In the genomic region with DNA sequence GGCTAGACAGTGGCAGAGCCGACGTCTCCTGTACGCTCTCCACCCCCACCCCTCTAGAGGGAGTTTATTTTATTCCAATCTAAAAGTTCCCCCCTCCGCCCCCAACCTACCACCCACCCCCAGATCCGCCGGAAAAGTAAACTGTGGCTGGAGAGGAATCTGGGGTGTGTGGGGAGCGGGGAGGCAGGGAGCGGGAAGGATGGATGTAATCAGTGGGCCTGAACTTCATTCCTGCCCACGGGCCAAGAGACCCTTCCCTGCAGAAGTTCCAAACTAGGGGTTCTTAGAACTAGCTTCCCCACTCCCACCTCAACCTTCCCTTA, we compare ENCODE assay signal across 9 cellular contexts. TPM values are rescaled to one million over a fixed set of nuclear protein-coding genes. Genes with fewer than 3 reads are reported as not detected.
A peak's percentile ranks its signal among the peaks of the same experiment; 100 is the strongest.
DNase-seq lines count a peak whose midpoint lies in the region; ATAC-seq, FAIRE-seq and TF ChIP-seq lines count a peak whose summit lies in the region.
"Had no signal": no experiment of that assay in that cellular context is flagged by ENCODE, and none has a peak within 500 bp of the region (broad histone marks: within the 10 kb centered on the region; RNA-seq: fewer than 3 reads in every experiment).

No MANE protein-coding gene starts in this region.

- H3K27me3 ChIP-seq in GM12878 (replicated peaks in 1 of 2; ENCODE audit: control insufficient read depth in 2 of 2, insufficient read depth in 2 of 2, low read length in 1 of 2) (no peaks in the 10 kb centered on the region), lower lobe of right lung (ENCODE audit: low read depth) (no peaks in the 10 kb centered on the region), tibial artery (no peaks in the 10 kb centered on the region)

- H3K79me2 ChIP-seq in GM12878 (ENCODE audit: control insufficient read depth, insufficient read depth, low read length): peaks cover 43% of the 10 kb centered on the region

- no peak for TF ChIP-seq POLR2A in GM12878 (IDR thresholded peaks at IDR 0.05; ENCODE audit: low read depth, low read length)

- H3K9me3 Mint-ChIP-seq in activated CD8-positive, alpha-beta memory T cell treated with anti-CD3 and anti-CD28 coated beads, Interleukin-2, amount 10 ng/mL, durations not matched to agents 7 days and 5 days (ENCODE audit: low read depth): no peaks in the 10 kb centered on the region

- peak overlapping the region; percentile 55 for H3K4me3 Mint-ChIP-seq in activated CD8-positive, alpha-beta memory T cell treated with anti-CD3 and anti-CD28 coated beads, Interleukin-2, amount 10 ng/mL, durations not matched to agents 7 days and 5 days

- TF ChIP-seq RAD21 in GM12878 (IDR thresholded peaks at IDR 0.05; ENCODE audit: insufficient read depth, low read depth, low read length): no peak

- no peak for ATAC-seq in activated CD8-positive, alpha-beta memory T cell treated with anti-CD3 and anti-CD28 coated beads, Interleukin-2, amount 10 ng/mL, durations not matched to agents 7 days and 5 days
- ATAC-seq in GM12878 (no peak), lower lobe of right lung (no peak), HG02759 (IDR thresholded peaks at IDR 0.05; ENCODE audit: unreplicated experiment) (no peak), GM18498 (IDR thresholded peaks at IDR 0.05; ENCODE audit: unreplicated experiment) (no peak), HG03520 (IDR thresholded peaks at IDR 0.05; ENCODE audit: unreplicated experiment) (no peak)

- RAD21 ChIA-PET in GM12878 (lab: Charles Lee; ENCODE audit: unreplicated experiment): interaction anchor here (1.0 kb wide), 1 partner anchor 24 kb away, joined by 3 read pairs; no protein-coding TSS in a partner anchor

- peaks cover 47% of the 10 kb centered on the region for H3K4me1 Mint-ChIP-seq in activated CD8-positive, alpha-beta memory T cell treated with anti-CD3 and anti-CD28 coated beads, Interleukin-2, amount 10 ng/mL, durations not matched to agents 7 days and 5 days

- peaks cover 17% of the 10 kb centered on the region for H3K27me3 Mint-ChIP-seq in activated CD8-positive, alpha-beta memory T cell treated with anti-CD3 and anti-CD28 coated beads, Interleukin-2, amount 10 ng/mL, durations not matched to agents 7 days and 5 days

- intact Hi-C loops in GM12878 (cut with micrococcal nuclease; ENCODE audit: unreplicated experiment): no loop called here
- intact Hi-C loops in lower lobe of right lung (cut with DNase I): no loop called here
- intact Hi-C loops in tibial artery (cut with DNase I; ENCODE audit: low total_unique reads): loop anchor here (2.0 kb wide), 1 partner anchor 23 kb away; no protein-coding TSS in a partner anchor

- H3K4me3 ChIP-seq in GM12878 (peak overlapping the region; percentile 46; the same call in 1 of the 2 replicates), lower lobe of right lung (peak overlapping the region; percentile 86), tibial artery (peak overlapping the region; percentile 86 to 94)

- H2AFZ ChIP-seq in GM12878 (ENCODE audit: control insufficient read depth, low read depth, low read length): peak overlapping the region; percentile 70

- TF ChIP-seq CTCF in GM12878 (IDR thresholded peaks at IDR 0.05 in 2 of 3, conservative IDR thresholded peaks at IDR 0.05 in 1 of 3; ENCODE audit: control insufficient read depth in 2 of 3, extremely low read depth in 1 of 3, insufficient read depth in 1 of 3, low read depth in 3 of 3, low read length in 3 of 3) (no peak), lower lobe of right lung (IDR thresholded peaks at IDR 0.05) (no peak), tibial artery (IDR thresholded peaks at IDR 0.05) (no peak)

- no peak for DNase-seq in activated CD8-positive, alpha-beta memory T cell treated with anti-CD3 and anti-CD28 coated beads, Interleukin-2, amount 10 ng/mL, durations not matched to agents 7 days and 5 days
- no peak for DNase-seq in activated CD8-positive, alpha-beta memory T cell treated with anti-CD3 and anti-CD28 coated beads for 24 hours
- DNase-seq in GM12878 (ENCODE audit: low read depth, low spot score) (no peak), lower lobe of right lung (no peak), tibial artery (no peak)
- DNase-seq: DMS153 had no signal

- TF ChIP-seq EP300 in GM12878 (IDR thresholded peaks at IDR 0.05; ENCODE audit: borderline replicate concordance in 1 of 2, control insufficient read depth in 1 of 2, low read depth in 2 of 2, low read length in 2 of 2): no peak

- SMC1A ChIA-PET in GM12878 (lab: Charles Lee; ENCODE audit: uncharacterized antibody, unreplicated experiment): interaction anchor here (0.9 kb wide), 1 partner anchor 24 kb away, joined by 3 read pairs; no protein-coding TSS in a partner anchor

- H3K27ac ChIP-seq in GM12878 (ENCODE audit: control insufficient read depth, insufficient read depth) (no peak overlapping the region), lower lobe of right lung (peak overlapping the region; percentile 99), tibial artery (peak overlapping the region; percentile 98 to 100)

- CTCF ChIA-PET in activated CD8-positive, alpha-beta memory T cell treated with anti-CD3 and anti-CD28 coated beads, Interleukin-2, amount 10 ng/mL, durations not matched to agents 7 days and 5 days (lab: Charles Lee): interaction anchor here (0.6 kb wide), 1 partner anchor 16 kb away, joined by 3 read pairs; no protein-coding TSS in a partner anchor
- CTCF ChIA-PET in GM12878 (lab: Yijun Ruan, JAX): interaction anchor here (1.0 kb wide), 1 partner anchor 24 kb away, joined by 3 read pairs; no protein-coding TSS in a partner anchor

- H3K9ac ChIP-seq in GM12878 (ENCODE audit: control insufficient read depth, insufficient read depth, low read length): no peak overlapping the region

- POLR2A ChIA-PET in GM12878 (lab: Charles Lee): no interaction called here

- no peaks in the 10 kb centered on the region for H4K20me1 ChIP-seq in GM12878 (ENCODE audit: control insufficient read depth, insufficient read depth)

- WGBS in GM12878 (ENCODE audit: insufficient coverage, insufficient replicate concordance, low lambda C conversion rate, missing lambda C conversion rate): 22% methylated on average over 7 of the region's 9 CpGs

- H3K4me1 ChIP-seq in GM12878 (ENCODE audit: control insufficient read depth, insufficient read depth, low read length) (peaks cover 17% of the 10 kb centered on the region), lower lobe of right lung (peaks cover 44% of the 10 kb centered on the region), tibial artery (peaks cover 0 to 43% (median 33%) of the 10 kb centered on the region in 4 donors)

- no peak overlapping the region for H3K4me2 ChIP-seq in GM12878 (ENCODE audit: control insufficient read depth, insufficient read depth)

- no peak for FAIRE-seq in GM12878 (lab: Jason Lieb, UNC)

- H3K36me3 Mint-ChIP-seq in activated CD8-positive, alpha-beta memory T cell treated with anti-CD3 and anti-CD28 coated beads, Interleukin-2, amount 10 ng/mL, durations not matched to agents 7 days and 5 days: peaks cover 9% of the 10 kb centered on the region

- H3K9me3 ChIP-seq in GM12878 (replicated peaks; ENCODE audit: control insufficient read depth, insufficient read depth, low read length) (no peaks in the 10 kb centered on the region), lower lobe of right lung (no peaks in the 10 kb centered on the region), tibial artery (no peaks in the 10 kb centered on the region)

- no TSS peak for BruUV-seq in GM12878 (replicated peaks; lab: Mats Ljungman, UMichigan)

- H3K36me3 ChIP-seq in GM12878 (ENCODE audit: control insufficient read depth in 2 of 2, insufficient read depth in 2 of 2, low read length in 1 of 2): no peaks in the 10 kb centered on the region
- H3K36me3 ChIP-seq in lower lobe of right lung: no peaks in the 10 kb centered on the region
- H3K36me3 ChIP-seq in tibial artery: no peaks in the 10 kb centered on the region

- peak overlapping the region; percentile 61 for H3K27ac Mint-ChIP-seq in activated CD8-positive, alpha-beta memory T cell treated with anti-CD3 and anti-CD28 coated beads, Interleukin-2, amount 10 ng/mL, durations not matched to agents 7 days and 5 days

- in situ Hi-C loops in GM12878 (cut with MboI): no loop called here

RNA-seq across cellular contexts. Expression of a gene that starts 0.5 kb away (rescaled TPM):
- 10 to 100 TPM; 15.6 to 20.2 TPM for total RNA-seq in activated CD8-positive, alpha-beta memory T cell treated with anti-CD3 and anti-CD28 coated beads, Interleukin-2, amount 10 ng/mL, durations not matched to agents 7 days and 5 days
- total RNA-seq in GM12878 (2013; cell fraction: nucleolus; rRNA removed): 19.2 and 23.9 TPM in 2 replicates
- total RNA-seq in GM12878 (2014; rRNA removed): 14.2 TPM in 2 replicates
- 6.4 and 6.7 TPM in 2 replicates for total RNA-seq in GM12878 (2014; rRNA removed; fragmentation: Illumina TruSeq; extraction: Trizol)
- 12.0 and 12.1 TPM in 2 replicates for total RNA-seq in GM12878 (2021)
- 7.8 TPM for polyA plus RNA-seq in GM12878 (2011; ENCODE audit: low read depth)
- polyA plus RNA-seq in GM12878 (2011; rRNA removed): 5.9 and 11.1 TPM in 2 replicates
- 15.2 and 18.9 TPM in 2 replicates for polyA plus RNA-seq in GM12878 (2011; cell fraction: cytosol; rRNA removed)
- 18.3 and 26.2 TPM in 2 replicates for polyA plus RNA-seq in GM12878 (2011; cell fraction: nucleus; rRNA removed)
- 17.7 and 20.8 TPM in 2 replicates for polyA plus RNA-seq in GM12878 (2012)
- polyA plus RNA-seq in GM12878 (2014; fragmentation: Illumina TruSeq; extraction: Trizol): 3.0 and 7.3 TPM in 2 replicates
- polyA plus RNA-seq in GM12878 (2014; fragmentation: Nextera tagmentation; extraction: Ambion mirVana): under 1 TPM; 0.32 to 0.77 TPM
- polyA plus RNA-seq in GM12878 (2014; rRNA removed): 9.3 TPM in 2 replicates
- 1 to 10 TPM; 4.9 to 7.0 TPM for polyA plus RNA-seq in GM12878 (2016; fragmentation: Nextera tagmentation; extraction: Ambion mirVana)
- polyA minus RNA-seq in GM12878 (2011; rRNA and poly(A)+ RNA removed): 17.1 and 27.4 TPM in 2 replicates
- polyA minus RNA-seq in GM12878 (2011; cell fraction: cytosol; rRNA and poly(A)+ RNA removed): 6.5 and 11.8 TPM in 2 replicates
- 16.4 and 17.9 TPM in 2 replicates for polyA minus RNA-seq in GM12878 (2011; cell fraction: nucleus; rRNA and poly(A)+ RNA removed)
- total RNA-seq in lower lobe of right lung: 55.1 TPM

RNA-seq across cellular contexts. Expression of a gene that starts 38.5 kb away (rescaled TPM):
- 1 to 10 TPM in 1 of 2 experiments, under 1 TPM in 1; 0.06 to 1.0 TPM for total RNA-seq in activated CD8-positive, alpha-beta memory T cell treated with anti-CD3 and anti-CD28 coated beads, Interleukin-2, amount 10 ng/mL, durations not matched to agents 7 days and 5 days
- 0.12 TPM in 1 of 2 replicates, not detected in the other for total RNA-seq in GM12878 (2013; cell fraction: nucleolus; rRNA removed)
- 0.16 and 0.17 TPM in 2 replicates for total RNA-seq in GM12878 (2014; rRNA removed)
- 0.18 and 0.23 TPM in 2 replicates for total RNA-seq in GM12878 (2014; rRNA removed; fragmentation: Illumina TruSeq; extraction: Trizol)
- 0.38 and 0.40 TPM in 2 replicates for total RNA-seq in GM12878 (2021)
- polyA plus RNA-seq in GM12878 (2011; ENCODE audit: low read depth): 0.16 TPM
- 0.01 and 0.03 TPM in 2 replicates for polyA plus RNA-seq in GM12878 (2011; rRNA removed)
- polyA plus RNA-seq in GM12878 (2011; cell fraction: cytosol; rRNA removed): 0.03 and 0.08 TPM in 2 replicates
- 0.30 and 0.37 TPM in 2 replicates for polyA plus RNA-seq in GM12878 (2011; cell fraction: nucleus; rRNA removed)
- polyA plus RNA-seq in GM12878 (2012): 0.20 and 0.28 TPM in 2 replicates
- polyA plus RNA-seq in GM12878 (2014; fragmentation: Illumina TruSeq; extraction: Trizol): 0.14 and 0.24 TPM in 2 replicates
- under 1 TPM in 1 of 2 experiments, not detected in 1; 0.05 TPM for polyA plus RNA-seq in GM12878 (2014; fragmentation: Nextera tagmentation; extraction: Ambion mirVana)
- 0.08 and 0.27 TPM in 2 replicates for polyA plus RNA-seq in GM12878 (2014; rRNA removed)
- polyA plus RNA-seq in GM12878 (2016; fragmentation: Nextera tagmentation; extraction: Ambion mirVana): under 1 TPM; 0.04 to 0.05 TPM
- polyA minus RNA-seq in GM12878 (2011; rRNA and poly(A)+ RNA removed): 0.07 and 0.21 TPM in 2 replicates
- polyA minus RNA-seq in GM12878 (2011; cell fraction: cytosol; rRNA and poly(A)+ RNA removed): not detected in 2 replicates
- 0.12 and 0.29 TPM in 2 replicates for polyA minus RNA-seq in GM12878 (2011; cell fraction: nucleus; rRNA and poly(A)+ RNA removed)
- not detected for total RNA-seq in lower lobe of right lung

RNA-seq across cellular contexts. Expression of a gene that starts 46.5 kb away (rescaled TPM):
- 1 to 10 TPM; 1.9 to 8.3 TPM for total RNA-seq in activated CD8-positive, alpha-beta memory T cell treated with anti-CD3 and anti-CD28 coated beads, Interleukin-2, amount 10 ng/mL, durations not matched to agents 7 days and 5 days
- 10.3 and 13.6 TPM in 2 replicates for total RNA-seq in GM12878 (2013; cell fraction: nucleolus; rRNA removed)
- total RNA-seq in GM12878 (2014; rRNA removed) (0.93 and 2.2 TPM in 2 replicates), GM12878 (2014; rRNA removed; fragmentation: Illumina TruSeq; extraction: Trizol) (0.67 and 1.1 TPM in 2 replicates), GM12878 (2021) (2.6 and 2.7 TPM in 2 replicates), lower lobe of right lung (18.8 TPM)
- 2.2 TPM for polyA plus RNA-seq in GM12878 (2011; ENCODE audit: low read depth)
- polyA plus RNA-seq in GM12878 (2011; rRNA removed) (1.1 and 1.2 TPM in 2 replicates), GM12878 (2014; fragmentation: Illumina TruSeq; extraction: Trizol) (1.6 and 2.1 TPM in 2 replicates), GM12878 (2014; fragmentation: Nextera tagmentation; extraction: Ambion mirVana) (under 1 TPM; 0.62 to 0.68 TPM), GM12878 (2014; rRNA removed) (3.2 and 3.8 TPM in 2 replicates), GM12878 (2016; fragmentation: Nextera tagmentation; extraction: Ambion mirVana) (1 to 10 TPM; 1.0 to 1.2 TPM)
- 0.69 and 1.0 TPM in 2 replicates for polyA plus RNA-seq in GM12878 (2011; cell fraction: cytosol; rRNA removed)
- polyA plus RNA-seq in GM12878 (2011; cell fraction: nucleus; rRNA removed): 7.0 and 7.7 TPM in 2 replicates
- polyA plus RNA-seq in GM12878 (2012): 2.8 and 3.8 TPM in 2 replicates
- polyA minus RNA-seq in GM12878 (2011; rRNA and poly(A)+ RNA removed): 1.1 and 2.0 TPM in 2 replicates
- polyA minus RNA-seq in GM12878 (2011; cell fraction: cytosol; rRNA and poly(A)+ RNA removed): not detected in 2 replicates
- 2.0 and 2.4 TPM in 2 replicates for polyA minus RNA-seq in GM12878 (2011; cell fraction: nucleus; rRNA and poly(A)+ RNA removed)

RNA-seq across cellular contexts. Expression of a gene that starts 46.5 kb away (rescaled TPM):
- 10 to 100 TPM; 28.8 to 32.0 TPM for total RNA-seq in activated CD8-positive, alpha-beta memory T cell treated with anti-CD3 and anti-CD28 coated beads, Interleukin-2, amount 10 ng/mL, durations not matched to agents 7 days and 5 days
- 58.3 and 75.7 TPM in 2 replicates for total RNA-seq in GM12878 (2013; cell fraction: nucleolus; rRNA removed)
- 27.6 and 28.0 TPM in 2 replicates for total RNA-seq in GM12878 (2014; rRNA removed)
- total RNA-seq in GM12878 (2014; rRNA removed; fragmentation: Illumina TruSeq; extraction: Trizol): 16.7 and 16.8 TPM in 2 replicates
- 29.3 and 32.9 TPM in 2 replicates for total RNA-seq in GM12878 (2021)
- 21.6 TPM for polyA plus RNA-seq in GM12878 (2011; ENCODE audit: low read depth)
- polyA plus RNA-seq in GM12878 (2011; rRNA removed): 20.6 and 28.8 TPM in 2 replicates
- 25.5 and 35.6 TPM in 2 replicates for polyA plus RNA-seq in GM12878 (2011; cell fraction: cytosol; rRNA removed)
- polyA plus RNA-seq in GM12878 (2011; cell fraction: nucleus; rRNA removed): 131 and 134 TPM in 2 replicates
- 19.5 and 23.4 TPM in 2 replicates for polyA plus RNA-seq in GM12878 (2012)
- polyA plus RNA-seq in GM12878 (2014; fragmentation: Illumina TruSeq; extraction: Trizol): 23.2 and 25.1 TPM in 2 replicates
- 1 to 10 TPM; 3.6 to 5.0 TPM for polyA plus RNA-seq in GM12878 (2014; fragmentation: Nextera tagmentation; extraction: Ambion mirVana)
- 32.7 and 35.1 TPM in 2 replicates for polyA plus RNA-seq in GM12878 (2014; rRNA removed)
- 10 to 100 TPM; 18.0 to 23.2 TPM for polyA plus RNA-seq in GM12878 (2016; fragmentation: Nextera tagmentation; extraction: Ambion mirVana)
- polyA minus RNA-seq in GM12878 (2011; rRNA and poly(A)+ RNA removed): 17.7 and 29.2 TPM in 2 replicates
- polyA minus RNA-seq in GM12878 (2011; cell fraction: cytosol; rRNA and poly(A)+ RNA removed): 8.6 and 9.8 TPM in 2 replicates
- 36.4 and 47.1 TPM in 2 replicates for polyA minus RNA-seq in GM12878 (2011; cell fraction: nucleus; rRNA and poly(A)+ RNA removed)
- total RNA-seq in lower lobe of right lung: 81.6 TPM
